In genomic region chr11:114511538-114511937, GRCh38 we compare ENCODE assay signal across 1 cellular context.
TF ChIP-seq lines count a peak whose summit lies in the region.

No MANE protein-coding gene starts in this region.

TF ChIP-seq in GM23338, 12 proteins besides CTCF, POLR2A, EP300 and RAD21 (continued from another document):
- TF ChIP-seq REST (IDR thresholded peaks at IDR 0.05; ENCODE audit: unreplicated experiment) (no peak), CREB1 (CRISPR knock-in tag; IDR thresholded peaks at IDR 0.05; ENCODE audit: low read depth) (no peak), EZH2 (IDR thresholded peaks at IDR 0.05; ENCODE audit: low read depth, unreplicated experiment) (no peak), STAT1 (IDR thresholded peaks at IDR 0.05; ENCODE audit: unreplicated experiment) (no peak), NANOG (IDR thresholded peaks at IDR 0.05; ENCODE audit: borderline replicate concordance) (no peak), ZNF114 (CRISPR knock-in tag; IDR thresholded peaks at IDR 0.05) (no peak), POLR2AphosphoS5 (IDR thresholded peaks at IDR 0.05; ENCODE audit: low read depth) (no peak)
- TF ChIP-seq, protein P1, sequence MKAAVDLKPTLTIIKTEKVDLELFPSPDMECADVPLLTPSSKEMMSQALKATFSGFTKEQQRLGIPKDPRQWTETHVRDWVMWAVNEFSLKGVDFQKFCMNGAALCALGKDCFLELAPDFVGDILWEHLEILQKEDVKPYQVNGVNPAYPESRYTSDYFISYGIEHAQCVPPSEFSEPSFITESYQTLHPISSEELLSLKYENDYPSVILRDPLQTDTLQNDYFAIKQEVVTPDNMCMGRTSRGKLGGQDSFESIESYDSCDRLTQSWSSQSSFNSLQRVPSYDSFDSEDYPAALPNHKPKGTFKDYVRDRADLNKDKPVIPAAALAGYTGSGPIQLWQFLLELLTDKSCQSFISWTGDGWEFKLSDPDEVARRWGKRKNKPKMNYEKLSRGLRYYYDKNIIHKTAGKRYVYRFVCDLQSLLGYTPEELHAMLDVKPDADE (IDR thresholded peaks at IDR 0.05): no peak
